ENCODE assay signal across 8 cellular contexts in the genomic region with DNA sequence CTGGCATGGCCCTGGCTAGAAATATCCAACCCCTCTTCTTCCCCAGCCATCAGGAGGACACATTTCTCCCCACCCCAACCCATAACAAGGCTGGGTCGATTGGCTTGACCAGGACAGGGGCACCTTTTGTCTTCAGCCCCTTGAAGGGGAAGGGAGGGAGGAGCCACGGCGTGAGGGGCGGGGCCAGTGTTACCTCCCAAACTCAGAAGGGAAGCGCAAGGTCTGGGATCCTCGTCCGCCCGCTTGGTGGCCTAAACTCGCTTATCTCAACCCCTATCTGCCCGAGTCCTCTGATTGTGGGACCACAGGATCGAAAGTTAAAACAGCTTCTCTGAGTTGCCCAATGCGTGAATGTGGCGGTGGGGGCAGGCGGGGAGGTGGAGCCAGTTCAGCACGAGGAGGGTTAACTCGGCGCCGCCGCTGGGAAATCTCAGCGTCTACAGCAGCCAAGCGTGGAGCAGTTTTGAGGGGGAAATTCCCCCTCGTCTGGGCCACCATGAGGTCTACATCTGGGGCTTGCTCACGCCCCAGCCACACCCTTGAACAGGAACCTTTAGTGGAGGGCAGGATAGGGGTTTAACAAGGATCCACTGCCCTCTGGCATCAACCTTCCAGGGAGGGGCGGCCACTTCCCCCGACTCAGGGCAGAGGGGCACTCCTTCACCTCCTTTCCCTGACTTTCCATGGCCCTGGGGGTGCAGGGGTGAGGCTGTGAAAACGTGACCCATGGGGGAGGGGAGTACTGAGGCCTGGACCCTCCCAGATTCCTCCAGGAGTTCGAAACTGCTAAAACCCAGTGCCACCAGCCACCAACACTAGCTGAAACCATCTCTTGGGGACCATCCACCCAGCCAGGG. TPM values are rescaled to one million over a fixed set of nuclear protein-coding genes. Genes with fewer than 3 reads are reported as not detected.
DNase-seq lines count a peak whose midpoint lies in the region; ATAC-seq and TF ChIP-seq lines count a peak whose summit lies in the region.

No MANE protein-coding gene starts in this region.

- H3K9me3 Mint-ChIP-seq in central memory CD8-positive, alpha-beta T cell: no peaks in the 10 kb centered on the region

- H3K27ac ChIP-seq in HUES48 (ENCODE audit: low read depth, low read length) (peak overlapping the region; percentile 96), VCaP (peak overlapping the region; percentile 99), left lung (peak overlapping the region; percentile 100)

- H3K36me3 ChIP-seq in HUES48 (ENCODE audit: control insufficient read depth, insufficient read depth, low read length): peaks cover 13% of the 10 kb centered on the region; the same call in 1 of the 2 replicates
- peaks cover 0 to 32% of the 10 kb centered on the region in 2 donors for H3K36me3 ChIP-seq in left lung

- DNase-seq in AML-193 (lab: John Stamatoyannopoulos, UW) (peak; percentile 19 to 26), left lung (peak; percentile 79 to 93), NCI-H2107 (lab: John Stamatoyannopoulos, UW) (no peak)
- peak; percentile 44 to 47 for DNase-seq in central memory CD8-positive, alpha-beta T cell (ENCODE audit: low spot score in 2 of 2)
- DNase-seq in stimulated activated CD4-positive, alpha-beta T cell treated with anti-CD3 and anti-CD28 coated beads, TNF-alpha, amount 100 ng/mL, for 48 hours (ENCODE audit: low read depth in 3 of 3): peak; percentile 48 to 71 (median 68)

- H3K4me1 ChIP-seq in HUES48 (ENCODE audit: control insufficient read depth, insufficient read depth, low read length): peaks cover 26% of the 10 kb centered on the region
- H3K4me1 ChIP-seq in left lung: peaks cover 15 to 49% of the 10 kb centered on the region in 2 donors

- H3K9ac ChIP-seq in HUES48 (ENCODE audit: low read depth, low read length): peak overlapping the region; percentile 62; the same call in 1 of the 2 replicates

- H3K27me3 ChIP-seq in HUES48 (ENCODE audit: control insufficient read depth, insufficient read depth, low read length): no peaks in the 10 kb centered on the region
- H3K27me3 ChIP-seq in left lung: no peaks in the 10 kb centered on the region

- H3K27ac Mint-ChIP-seq in central memory CD8-positive, alpha-beta T cell (ENCODE audit: low read depth): peak overlapping the region; percentile 92

- peaks cover 28% of the 10 kb centered on the region for H3K36me3 Mint-ChIP-seq in central memory CD8-positive, alpha-beta T cell (ENCODE audit: insufficient read depth)

- H3K4me3 ChIP-seq in HUES48 (ENCODE audit: low read depth, low read length) (peak overlapping the region; percentile 55), left lung (peak overlapping the region; percentile 81 to 96)

- H3K4me3 Mint-ChIP-seq in central memory CD8-positive, alpha-beta T cell: peak overlapping the region; percentile 90

- H3K4me1 Mint-ChIP-seq in central memory CD8-positive, alpha-beta T cell: peaks cover 55% of the 10 kb centered on the region

- intact Hi-C loops in left lung (cut with DNase I): no loop called here

- no peaks in the 10 kb centered on the region for H3K27me3 Mint-ChIP-seq in central memory CD8-positive, alpha-beta T cell

- ATAC-seq in GM19395 (IDR thresholded peaks at IDR 0.05; ENCODE audit: unreplicated experiment) (peak; percentile 51), left lung (peak; percentile 37)
- ATAC-seq in central memory CD8-positive, alpha-beta T cell (replicated peaks; ENCODE audit: extremely low read depth, poor library complexity, severe bottlenecking): peak; percentile 35

- H3K9me3 ChIP-seq in HUES48 (ENCODE audit: control insufficient read depth, insufficient read depth, low read length) (no peaks in the 10 kb centered on the region), left lung (no peaks in the 10 kb centered on the region)

- peak; percentile 17; the same call in 1 of the 2 replicates for TF ChIP-seq CTCF in VCaP (conservative IDR thresholded peaks at IDR 0.05)
- no peak for TF ChIP-seq CTCF in left lung (IDR thresholded peaks at IDR 0.05)

RNA-seq across cellular contexts. Expression of a gene that starts 0.7 kb away (rescaled TPM):
- 100 to 1,000 TPM; 200 to 237 TPM for total RNA-seq in left lung

RNA-seq across cellular contexts. Expression of a gene that starts 17.9 kb away (rescaled TPM):
- 100 to 1,000 TPM; 228 to 325 TPM for total RNA-seq in left lung

RNA-seq across cellular contexts. Expression of a gene that starts 21.5 kb away (rescaled TPM):
- total RNA-seq in left lung: 10 to 100 TPM; 28.4 to 40.1 TPM

RNA-seq across cellular contexts. Expression of a gene that starts 31.8 kb away (rescaled TPM):
- total RNA-seq in left lung: 10 to 100 TPM; 16.4 to 17.9 TPM

RNA-seq across cellular contexts. Expression of a gene that starts 37.0 kb away (rescaled TPM):
- total RNA-seq in left lung: not detected
